ENCODE assay signal across 11 cellular contexts in the genomic region with DNA sequence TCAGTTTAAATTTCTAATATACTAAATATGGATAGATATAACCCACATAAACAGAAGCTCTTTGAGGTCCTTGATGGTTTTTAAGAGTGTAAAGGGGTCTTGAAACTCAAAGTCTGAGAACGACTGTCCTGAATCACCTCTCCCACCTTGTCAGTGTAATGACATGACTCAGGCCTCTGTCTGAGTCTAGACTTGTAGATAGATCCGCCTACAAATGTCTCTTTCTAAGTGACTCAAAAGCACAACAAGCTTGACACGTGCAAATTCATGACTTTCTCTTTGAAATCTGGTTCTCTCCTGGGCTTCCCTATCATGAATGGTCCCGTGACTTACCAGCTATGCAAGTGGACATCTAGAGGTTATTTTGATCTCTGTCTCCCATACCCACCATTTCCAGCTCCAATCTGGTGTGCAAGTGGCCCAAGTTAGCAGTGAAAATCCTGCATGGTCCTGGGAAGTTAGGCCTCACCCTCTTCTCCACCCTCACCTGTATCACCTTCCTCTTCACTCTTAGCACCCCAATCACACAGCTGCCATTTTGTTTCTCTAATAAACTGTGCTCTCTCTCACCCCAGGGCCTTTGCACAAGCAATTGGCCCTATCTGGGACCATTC. TPM values are rescaled to one million over a fixed set of nuclear protein-coding genes. Genes with fewer than 3 reads are reported as not detected.
DNase-seq lines count a peak whose midpoint lies in the region; ATAC-seq lines count a peak whose summit lies in the region.
"Not testable (repeated sequence)": the region's sequence is repeated elsewhere in the genome, so short reads cannot be mapped to it uniquely, and the experiment has no call there.
"Had no signal": no experiment of that assay in that cellular context is flagged by ENCODE, and none has a peak within 500 bp of the region (broad histone marks: within the 10 kb centered on the region; RNA-seq: fewer than 3 reads in every experiment).

No MANE protein-coding gene starts in this region.

- peak overlapping the region; percentile 65 to 96 (median 89) for H3K27ac Mint-ChIP-seq in CD4-positive, CD25-positive, alpha-beta regulatory T cell
- H3K27ac Mint-ChIP-seq in activated CD4-positive, alpha-beta T cell treated with anti-CD3 and anti-CD28 coated beads, Interleukin-2, amount 10 ng/mL, durations not matched to agents 24 days and 14 days, result peak overlapping the region; percentile 60

- not testable (repeated sequence) for H2AFZ ChIP-seq in trophoblast cell (ENCODE audit: insufficient read depth, low read length, poor library complexity)

- intact Hi-C loops in activated CD4-positive, alpha-beta T cell treated with anti-CD3 and anti-CD28 coated beads, Interleukin-2, amount 10 ng/mL, durations not matched to agents 24 days and 14 days (cut with micrococcal nuclease), result loop anchor here (2.0 to 10.0 kb wide), 5 partner anchors 83 to 1519 kb away; no protein-coding TSS in a partner anchor

- not testable (repeated sequence) for H4K8ac ChIP-seq in trophoblast cell (ENCODE audit: low read depth, low read length)

- not testable (repeated sequence) for H2BK12ac ChIP-seq in trophoblast cell (ENCODE audit: low read length)

- H2BK120ac ChIP-seq in trophoblast cell (ENCODE audit: insufficient read depth, low read length, poor library complexity), result not testable (repeated sequence)

- H3K9ac ChIP-seq in trophoblast cell (ENCODE audit: low read length), result not testable (repeated sequence)

- not testable (repeated sequence) for H4K91ac ChIP-seq in trophoblast cell (ENCODE audit: low read depth, low read length)

- H3K79me1 ChIP-seq in trophoblast cell (ENCODE audit: low read length), result not testable (repeated sequence)

- H3K4me3 Mint-ChIP-seq in CD4-positive, CD25-positive, alpha-beta regulatory T cell, result peak overlapping the region in 2 of 4 donors; percentile 34 to 93
- H3K4me3 Mint-ChIP-seq in activated CD4-positive, alpha-beta T cell treated with anti-CD3 and anti-CD28 coated beads, Interleukin-2, amount 10 ng/mL, durations not matched to agents 24 days and 14 days, result peak overlapping the region; percentile 7

- H3K27me3 Mint-ChIP-seq in CD4-positive, CD25-positive, alpha-beta regulatory T cell; activated CD4-positive, alpha-beta T cell treated with anti-CD3 and anti-CD28 coated beads, Interleukin-2, amount 10 ng/mL, durations not matched to agents 24 days and 14 days: not testable (repeated sequence)

- H3K27ac ChIP-seq in CD4-positive, CD25-positive, alpha-beta regulatory T cell (ENCODE audit: insufficient read depth, low read length, poor library complexity, severe bottlenecking), result peak overlapping the region; percentile 87
- H3K27ac ChIP-seq in trophoblast cell (ENCODE audit: low read depth, low read length), result not testable (repeated sequence)

- no CpG with 5 or more reads among the region's 4 CpGs for WGBS in trophoblast cell (ENCODE audit: extremely low coverage, insufficient coverage, insufficient read length)

- not testable (repeated sequence) for H3K18ac ChIP-seq in trophoblast cell (ENCODE audit: low read length)

- H3K14ac ChIP-seq in trophoblast cell (ENCODE audit: low read length), result not testable (repeated sequence)

- not testable (repeated sequence) for H2AK5ac ChIP-seq in trophoblast cell (ENCODE audit: low read length)

- not testable (repeated sequence) for H3K9me3 Mint-ChIP-seq in CD4-positive, CD25-positive, alpha-beta regulatory T cell; activated CD4-positive, alpha-beta T cell treated with anti-CD3 and anti-CD28 coated beads, Interleukin-2, amount 10 ng/mL, durations not matched to agents 24 days and 14 days

- H3K36me3 Mint-ChIP-seq in CD4-positive, CD25-positive, alpha-beta regulatory T cell; activated CD4-positive, alpha-beta T cell treated with anti-CD3 and anti-CD28 coated beads, Interleukin-2, amount 10 ng/mL, durations not matched to agents 24 days and 14 days (ENCODE audit: low read depth): not testable (repeated sequence)

- peak in 1 of 3 donors; percentile 74 for DNase-seq in CD4-positive, CD25-positive, alpha-beta regulatory T cell
- peak; percentile 72 for DNase-seq in activated CD4-positive, alpha-beta T cell treated with anti-CD3 and anti-CD28 coated beads, Interleukin-2, amount 10 ng/mL, durations not matched to agents 24 days and 14 days
- peak; percentile 47 for DNase-seq in amniotic epithelial cell (ENCODE audit: low read depth)
- peak; percentile 23 to 56 for DNase-seq in trophoblast cell

- not testable (repeated sequence) for H2BK5ac ChIP-seq in trophoblast cell (ENCODE audit: low read depth, low read length, poor library complexity)

- H3K4me2 ChIP-seq in trophoblast cell (ENCODE audit: low read length), result not testable (repeated sequence)

- H3K9me3 ChIP-seq in CD4-positive, CD25-positive, alpha-beta regulatory T cell (ENCODE audit: control insufficient read depth in 2 of 2, low read length in 2 of 2); trophoblast cell (ENCODE audit: insufficient read depth, low read depth, low read length): not testable (repeated sequence)

- not testable (repeated sequence) for H3K36me3 ChIP-seq in CD4-positive, CD25-positive, alpha-beta regulatory T cell (ENCODE audit: control insufficient read depth, insufficient read depth, low read length); trophoblast cell (ENCODE audit: control insufficient read depth in 1 of 2, insufficient read depth in 2 of 2, low read length in 2 of 2)

- H3K23ac ChIP-seq in trophoblast cell (ENCODE audit: low read length), result not testable (repeated sequence)

- H4K12ac ChIP-seq in trophoblast cell (ENCODE audit: low read depth, low read length), result not testable (repeated sequence)

- peak; percentile 61 to 71 for ATAC-seq in CD4-positive, CD25-positive, alpha-beta regulatory T cell (ENCODE audit: low read depth in 2 of 2)
- ATAC-seq in GM18867 (IDR thresholded peaks at IDR 0.05; ENCODE audit: unreplicated experiment) (peak; percentile 44), GM21619 (IDR thresholded peaks at IDR 0.05; ENCODE audit: unreplicated experiment) (peak; percentile 28), HG02973 (IDR thresholded peaks at IDR 0.05; ENCODE audit: unreplicated experiment) (peak; percentile 51), HG03521 (IDR thresholded peaks at IDR 0.05; ENCODE audit: unreplicated experiment) (peak; percentile 40)

- H3K79me2 ChIP-seq in trophoblast cell (ENCODE audit: control insufficient read depth, insufficient read depth, low read length, poor library complexity), result not testable (repeated sequence)

- H3K4me1 ChIP-seq in CD4-positive, CD25-positive, alpha-beta regulatory T cell (ENCODE audit: control insufficient read depth, insufficient read depth, low read length, poor library complexity, severe bottlenecking), result peaks cover 67% of the 10 kb centered on the region
- H3K4me1 ChIP-seq in trophoblast cell (ENCODE audit: control insufficient read depth in 1 of 2, insufficient read depth in 2 of 2, low read length in 2 of 2), result not testable (repeated sequence)

- H3K4me1 Mint-ChIP-seq in CD4-positive, CD25-positive, alpha-beta regulatory T cell, result peaks cover 31 to 80% (median 65%) of the 10 kb centered on the region in 4 donors
- H3K4me1 Mint-ChIP-seq in activated CD4-positive, alpha-beta T cell treated with anti-CD3 and anti-CD28 coated beads, Interleukin-2, amount 10 ng/mL, durations not matched to agents 24 days and 14 days, result peaks cover 70% of the 10 kb centered on the region

- not testable (repeated sequence) for H3K4me3 ChIP-seq in CD4-positive, CD25-positive, alpha-beta regulatory T cell (ENCODE audit: low read depth, low read length); trophoblast cell (ENCODE audit: low read depth, low read length)

- not testable (repeated sequence) for H3K4ac ChIP-seq in trophoblast cell (ENCODE audit: low read depth, low read length)

- not testable (repeated sequence) for H3K27me3 ChIP-seq in CD4-positive, CD25-positive, alpha-beta regulatory T cell (ENCODE audit: control insufficient read depth, insufficient read depth, low read length); trophoblast cell (ENCODE audit: insufficient read depth, low read length)

RNA-seq across cellular contexts. Expression of a gene that starts 20.9 kb away (rescaled TPM):
- 0.49 TPM for total RNA-seq in CD4-positive, CD25-positive, alpha-beta regulatory T cell
- under 1 TPM in 3 of 4 donors, not detected in 1; 0.31 to 0.74 (median 0.47) TPM for polyA plus RNA-seq in CD4-positive, CD25-positive, alpha-beta regulatory T cell
- 0.07 and 0.16 TPM in 2 replicates for total RNA-seq in activated CD4-positive, alpha-beta T cell treated with anti-CD3 and anti-CD28 coated beads, Interleukin-2, amount 10 ng/mL, durations not matched to agents 24 days and 14 days
- polyA plus RNA-seq in trophoblast cell (2013), result not detected in 2 replicates
- total RNA-seq: endothelial cell of umbilical vein, right lobe of liver had no signal
- polyA plus RNA-seq: CD14-positive monocyte, endothelial cell of umbilical vein had no signal
